In the genomic region with DNA sequence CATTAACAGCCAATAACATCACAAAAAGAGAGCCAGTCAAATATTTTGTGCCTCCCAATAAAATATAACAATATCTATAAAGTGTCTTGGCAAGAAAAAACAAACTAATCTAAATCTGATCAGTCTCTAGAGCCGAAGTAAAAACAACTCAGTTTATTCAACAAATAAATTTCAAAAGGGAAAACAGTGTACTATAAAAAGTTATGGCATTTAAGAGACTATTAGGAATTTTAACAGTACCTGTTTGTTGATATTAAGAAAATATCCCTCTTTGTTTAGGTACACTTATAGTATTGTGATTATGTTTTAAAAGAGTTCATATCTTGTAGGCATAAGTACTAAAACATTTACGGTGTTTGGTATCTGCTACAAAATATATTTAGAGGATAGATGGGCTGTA, we compare ENCODE assay signal across 19 cellular contexts.
DNase-seq lines count a peak whose midpoint lies in the region; ATAC-seq, FAIRE-seq and TF ChIP-seq lines count a peak whose summit lies in the region.
"Had no signal": no experiment of that assay in that cellular context is flagged by ENCODE, and none has a peak within 500 bp of the region (broad histone marks: within the 10 kb centered on the region; RNA-seq: fewer than 3 reads in every experiment).

No MANE protein-coding gene starts in this region.

- TF ChIP-seq CTCF in D721Med (IDR thresholded peaks at IDR 0.05; ENCODE audit: insufficient read depth, missing control alignments) (no peak), LNCaP clone FGC (IDR thresholded peaks at IDR 0.05; ENCODE audit: control insufficient read depth, extremely low read depth, insufficient read depth) (no peak)

- DNase-seq in D721Med (ENCODE audit: insufficient read length, low spot score) (no peak), LNCaP clone FGC (ENCODE audit: low read depth) (peak; percentile 85), posterior cingulate gyrus (no peak), NCI-H2227 (lab: John Stamatoyannopoulos, UW; ENCODE audit: unreplicated experiment) (no peak)
- DNase-seq: 8988T; C1 segment of cervical spinal cord; Calu3; CD4-positive, alpha-beta memory T cell; COR-L47; DMS153; DND-41; H7; HCEC 1CT had no signal

- FAIRE-seq in D721Med (lab: Jason Lieb, UNC) = peak; percentile 80
- FAIRE-seq in colon (lab: Jason Lieb, UNC) = peak; percentile 41
- FAIRE-seq: A549, G401.6, GM18507, H1 had no signal

- intact Hi-C loops in posterior cingulate gyrus (cut with DNase I) = no loop called here

- no peak for ATAC-seq in GM19328 (IDR thresholded peaks at IDR 0.05; ENCODE audit: unreplicated experiment)
- ATAC-seq: A549 had no signal

- H3K4me3 ChIP-seq in LNCaP clone FGC (ENCODE audit: low read depth, low read length) = no peak overlapping the region
- H3K4me3 ChIP-seq: A549 had no signal
